In genomic region chr19:45448887-45449299, GRCh38 we compare ENCODE assay signal across 10 cellular contexts. TPM values are rescaled to one million over a fixed set of nuclear protein-coding genes. Genes with fewer than 3 reads are reported as not detected.
DNase-seq lines count a peak whose midpoint lies in the region; ATAC-seq and TF ChIP-seq lines count a peak whose summit lies in the region.
"Had no signal": no experiment of that assay in that cellular context is flagged by ENCODE, and none has a peak within 500 bp of the region (broad histone marks: within the 10 kb centered on the region; RNA-seq: fewer than 3 reads in every experiment).

No MANE protein-coding gene starts in this region.

- H3K27ac ChIP-seq in PC-3 (ENCODE audit: low read length) (peak overlapping the region; percentile 43), dorsolateral prefrontal cortex (peak overlapping the region in 38 of 59 donors; percentile 6 to 85 (median 38)), neural progenitor cell (no peak overlapping the region)
- H3K27ac ChIP-seq: SJCRH30 had no signal

- peaks cover 29% of the 10 kb centered on the region for H3K4me1 ChIP-seq in PC-3 (ENCODE audit: insufficient read depth, low read length)
- H3K4me1 ChIP-seq in neural progenitor cell: peaks cover 7% of the 10 kb centered on the region

- H3K9me3 ChIP-seq in PC-3 (ENCODE audit: low read length) (no peaks in the 10 kb centered on the region), neural progenitor cell (ENCODE audit: low read depth) (no peaks in the 10 kb centered on the region)
- H3K9me3 ChIP-seq: SJCRH30 had no signal

- H3K4me1 Mint-ChIP-seq in Calu3 (ENCODE audit: low read depth, unreplicated experiment) (peaks cover 59% of the 10 kb centered on the region), neural progenitor cell (peaks cover 46% of the 10 kb centered on the region)

- H3K36me3 ChIP-seq in PC-3 (ENCODE audit: low read depth, low read length): no peaks in the 10 kb centered on the region
- H3K36me3 ChIP-seq in neural progenitor cell: no peaks in the 10 kb centered on the region
- H3K36me3 ChIP-seq: SJCRH30 had no signal

- peaks cover 57% of the 10 kb centered on the region for H3K36me3 Mint-ChIP-seq in Calu3 (ENCODE audit: insufficient read depth, unreplicated experiment)
- H3K36me3 Mint-ChIP-seq in neural progenitor cell: no peaks in the 10 kb centered on the region

- peak; percentile 57 for DNase-seq in Calu3
- peak; percentile 58 for DNase-seq in PC-3
- DNase-seq in dorsolateral prefrontal cortex: no peak
- DNase-seq in neural progenitor cell (ENCODE audit: low spot score): no peak
- no peak for DNase-seq in MV-4-11 (lab: John Stamatoyannopoulos, UW)
- no peak for DNase-seq in NCI-H526 treated with DMSO at 0.1 percent for 48 hours (lab: John Stamatoyannopoulos, UW)
- DNase-seq: NCI-H187, SJCRH30 had no signal

- H3K9ac ChIP-seq in PC-3 (ENCODE audit: low read length) (no peak overlapping the region), neural progenitor cell (no peak overlapping the region)

- H3K27ac Mint-ChIP-seq in Calu3 (ENCODE audit: unreplicated experiment): peak overlapping the region; percentile 16
- H3K27ac Mint-ChIP-seq in neural progenitor cell: peak overlapping the region; percentile 50

- H3K79me2 ChIP-seq in PC-3 (ENCODE audit: low read length) (no peaks in the 10 kb centered on the region), neural progenitor cell (ENCODE audit: low read depth) (no peaks in the 10 kb centered on the region)

- no peaks in the 10 kb centered on the region for H3K9me3 Mint-ChIP-seq in Calu3 (ENCODE audit: low read depth, unreplicated experiment)
- peaks cover 2% of the 10 kb centered on the region for H3K9me3 Mint-ChIP-seq in neural progenitor cell

- CTCF ChIA-PET in Calu3 (lab: Charles Lee) (interaction anchor here (1.0 to 2.4 kb wide), 4 partner anchors 9 to 36 kb away, joined by 4 to 10 read pairs (median 6); partner anchors contain the start of gene FOSB), PC-3 (lab: Charles Lee) (no interaction called here)

- ATAC-seq in PC-3 (peak; percentile 34), HG03565 (IDR thresholded peaks at IDR 0.05; ENCODE audit: unreplicated experiment) (no peak), GM21717 (IDR thresholded peaks at IDR 0.05; ENCODE audit: unreplicated experiment) (no peak)

- intact Hi-C loops in Calu3 (cut with micrococcal nuclease; ENCODE audit: unreplicated experiment) (no loop called here), PC-3 (cut with micrococcal nuclease) (no loop called here), dorsolateral prefrontal cortex (cut with DNase I) (no loop called here)

- no peaks in the 10 kb centered on the region for H3F3A ChIP-seq in PC-3 (ENCODE audit: low read length, unreplicated experiment)
- H3F3A ChIP-seq in neural progenitor cell (ENCODE audit: low read depth): peaks cover 53% of the 10 kb centered on the region

- H3K27me3 ChIP-seq in PC-3 (ENCODE audit: low read length) (no peaks in the 10 kb centered on the region), dorsolateral prefrontal cortex (no peaks in the 10 kb centered on the region), neural progenitor cell (peaks cover 40% of the 10 kb centered on the region)
- H3K27me3 ChIP-seq: SJCRH30 had no signal

- no peaks in the 10 kb centered on the region for H3K9me2 ChIP-seq in PC-3 (replicated peaks; ENCODE audit: low read length)

- H3K4me2 ChIP-seq in PC-3 (ENCODE audit: low read length) (peak overlapping the region; percentile 62), neural progenitor cell (no peak overlapping the region)

- H3K4me3 ChIP-seq in PC-3 (ENCODE audit: low read length) (no peak overlapping the region), dorsolateral prefrontal cortex (peak overlapping the region in 4 of 59 donors; percentile 2 to 72 (median 5)), neural progenitor cell (no peak overlapping the region)
- H3K4me3 ChIP-seq: SJCRH30 had no signal

- no peaks in the 10 kb centered on the region for H4K20me1 ChIP-seq in PC-3 (ENCODE audit: low read length)
- no peaks in the 10 kb centered on the region for H4K20me1 ChIP-seq in neural progenitor cell (ENCODE audit: low read depth)

- TF ChIP-seq CTCF in Calu3 (IDR thresholded peaks at IDR 0.05; ENCODE audit: unreplicated experiment) (no peak), PC-3 (conservative IDR thresholded peaks at IDR 0.05; ENCODE audit: low read depth, low read length) (no peak), dorsolateral prefrontal cortex (IDR thresholded peaks at IDR 0.05 in 54 of 56, conservative IDR thresholded peaks at IDR 0.05 in 2 of 56; ENCODE audit: low read depth in 1 of 56, partially characterized antibody in 56 of 56) (no peak), neural progenitor cell (IDR thresholded peaks at IDR 0.05) (no peak)

- BruUV-seq in Calu3 (replicated peaks; lab: Mats Ljungman, UMichigan) (no TSS peak), PC-3 (replicated peaks; lab: Mats Ljungman, UMichigan) (no TSS peak)

- H3K27me3 Mint-ChIP-seq in Calu3 (ENCODE audit: unreplicated experiment) (no peaks in the 10 kb centered on the region), neural progenitor cell (ENCODE audit: insufficient read depth, low read depth) (peaks cover 18% of the 10 kb centered on the region)

- H3K4me3 Mint-ChIP-seq in Calu3 (ENCODE audit: low read depth, unreplicated experiment) (peak overlapping the region; percentile 40), neural progenitor cell (peak overlapping the region; percentile 34)

- POLR2A ChIA-PET in PC-3 (lab: Charles Lee; ENCODE audit: unreplicated experiment): interaction anchor here (0.5 to 1.1 kb wide), 4 partner anchors 19 to 1784 kb away, joined by 3 read pairs; partner anchors contain the start of gene FOSB

- H2AFZ ChIP-seq in PC-3 (ENCODE audit: low read length): no peak overlapping the region
- H2AFZ ChIP-seq in neural progenitor cell (replicated peaks): no peak overlapping the region

RNA-seq across cellular contexts. Expression of gene FOSB, which starts 18.9 kb away (rescaled TPM):
- 18.7 and 23.8 TPM in 2 replicates for total RNA-seq in Calu3 (2022)
- total RNA-seq in PC-3 (2014; rRNA removed): 35.8 and 60.5 TPM in 2 replicates
- 100 to 1,000 TPM in 2 of 120 experiments, 10 to 100 TPM in 32, 1 to 10 TPM in 86; 2.6 to 168 (median 7.7) TPM for total RNA-seq in dorsolateral prefrontal cortex
- total RNA-seq in neural progenitor cell (ENCODE audit: low replicate concordance): 2.3 and 5.4 TPM in 2 replicates

RNA-seq across cellular contexts. Expression of gene ERCC1, which starts 25.2 kb away (rescaled TPM):
- 55.7 and 58.9 TPM in 2 replicates for total RNA-seq in Calu3 (2022)
- 56.2 and 57.3 TPM in 2 replicates for total RNA-seq in PC-3 (2014; rRNA removed)
- 10 to 100 TPM; 64.1 to 99.4 (median 79.0) TPM for total RNA-seq in dorsolateral prefrontal cortex
- total RNA-seq in neural progenitor cell (ENCODE audit: low replicate concordance): 46.0 and 74.5 TPM in 2 replicates

RNA-seq across cellular contexts. Expression of gene POLR1G, which starts 42.4 kb away (rescaled TPM):
- total RNA-seq in Calu3 (2022) (22.5 and 25.8 TPM in 2 replicates), PC-3 (2014; rRNA removed) (25.9 and 43.0 TPM in 2 replicates), dorsolateral prefrontal cortex (10 to 100 TPM in 2 of 120 experiments, 1 to 10 TPM in 118; 2.4 to 10.7 (median 5.3) TPM), neural progenitor cell (ENCODE audit: low replicate concordance) (5.5 and 6.8 TPM in 2 replicates)

RNA-seq across cellular contexts. Expression of gene PPP1R13L, which starts 44.0 kb away (rescaled TPM):
- 98.4 and 135 TPM in 2 replicates for total RNA-seq in Calu3 (2022)
- total RNA-seq in PC-3 (2014; rRNA removed): 28.6 and 36.4 TPM in 2 replicates
- total RNA-seq in dorsolateral prefrontal cortex: 10 to 100 TPM in 68 of 120 experiments, 1 to 10 TPM in 52; 3.8 to 23.2 (median 11.0) TPM
- 2.9 and 8.6 TPM in 2 replicates for total RNA-seq in neural progenitor cell (ENCODE audit: low replicate concordance)

RNA-seq across cellular contexts. Expression of gene RTN2, which starts 48.0 kb away (rescaled TPM):
- total RNA-seq in Calu3 (2022) (5.7 and 7.2 TPM in 2 replicates), PC-3 (2014; rRNA removed) (9.5 and 12.9 TPM in 2 replicates), dorsolateral prefrontal cortex (100 to 1,000 TPM in 2 of 120 experiments, 10 to 100 TPM in 118; 18.9 to 124 (median 63.4) TPM), neural progenitor cell (ENCODE audit: low replicate concordance) (4.8 and 10.4 TPM in 2 replicates)

Comparison
In these comparisons a context has a peak if more than half of its experiments do, and no peak if none do; other contexts are left out.
1. DNase-seq: peak in Calu3 (single experiment) and PC-3 (single experiment); none in dorsolateral prefrontal cortex (0 of 10), neural progenitor cell (single experiment), MV-4-11 (single experiment) and NCI-H526 treated with DMSO at 0.1 percent for 48 hours (single experiment).